28 cellular contexts compared by ENCODE assay signal in the genomic region with DNA sequence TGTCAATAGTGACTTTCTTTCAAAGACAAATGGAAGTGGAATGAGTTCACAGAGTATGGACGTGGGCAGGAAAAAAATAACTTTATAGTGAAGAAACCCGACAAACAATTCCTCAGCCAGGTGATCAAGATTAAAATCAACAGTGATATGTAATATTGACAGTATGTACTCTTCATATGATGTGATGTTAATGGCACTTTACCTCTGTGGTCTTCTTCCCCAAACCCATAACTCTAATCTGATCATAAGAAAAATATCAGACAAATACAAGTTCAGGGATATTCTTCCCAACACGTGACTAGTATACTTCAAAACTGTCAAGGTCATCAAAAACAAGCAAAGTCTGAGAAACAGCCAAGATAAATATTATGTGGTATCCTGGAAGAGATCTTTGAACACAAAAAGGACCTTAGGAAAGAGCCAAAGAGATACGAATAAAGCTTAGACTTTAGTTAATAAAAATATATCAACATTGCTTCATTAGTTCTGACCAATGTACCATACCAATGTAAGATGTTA.
"Had no signal": no experiment of that assay in that cellular context is flagged by ENCODE, and none has a peak within 500 bp of the region (broad histone marks: within the 10 kb centered on the region; RNA-seq: fewer than 3 reads in every experiment).

No MANE protein-coding gene starts in this region.

- H3K4me1 ChIP-seq: neural progenitor cell, parathyroid adenoma, psoas muscle, spleen, suprapubic skin, testis, upper lobe of right lung, uterus had no signal

- H3K36me3 ChIP-seq: neural progenitor cell, ovary, spleen, suprapubic skin, tibial artery, transverse colon, upper lobe of right lung, uterus had no signal

- H3K4me2 ChIP-seq: neural progenitor cell had no signal

- H3K4me3 ChIP-seq: neural progenitor cell, ovary, psoas muscle, skin epidermis, smooth muscle cell, spleen, suprapubic skin, testis, tibial artery, transverse colon, upper lobe of right lung, uterus had no signal

- H2AFZ ChIP-seq: neural progenitor cell, parathyroid adenoma had no signal

- H3K27me3 ChIP-seq: neural progenitor cell, ovary, spleen, suprapubic skin, testis, tibial artery, transverse colon, upper lobe of right lung, uterus had no signal

- H3K27ac ChIP-seq: neural progenitor cell, ovary, parathyroid adenoma, psoas muscle, skin epidermis, spleen, suprapubic skin, testis, tibial artery, upper lobe of right lung, uterus had no signal

- H3K79me2 ChIP-seq: parathyroid adenoma had no signal

- H3K9me3 ChIP-seq: ovary, psoas muscle, spleen, suprapubic skin, testis, tibial artery, transverse colon, upper lobe of right lung, uterus had no signal

- DNase-seq: natural killer cell; occipital lobe; ovary; posterior cingulate gyrus; psoas muscle; right cardiac atrium; spleen; stimulated activated CD4-positive, alpha-beta T cell treated with anti-CD3 and anti-CD28 coated beads, Interleukin-12 subunit alpha, Interleukin-12 subunit beta, amount 100 ng/mL, for 4 hours; stimulated activated CD4-positive, alpha-beta T cell treated with anti-CD3 and anti-CD28 coated beads, Interleukin-1b, Interleukin-23, amount 100 ng/mL, for 48 hours; stimulated activated CD4-positive, alpha-beta T cell treated with anti-CD3 and anti-CD28 coated beads, Interleukin-4, amount 100 ng/mL, for 1 hour; stimulated activated CD4-positive, alpha-beta T cell treated with anti-CD3 and anti-CD28 coated beads, Interleukin-4, amount 100 ng/mL, for 4 hours; stimulated activated CD8-positive, alpha-beta memory T cell treated with anti-CD3 and anti-CD28 coated beads, Interleukin-4, amount 100 ng/mL, for 48 hours; stimulated activated naive CD4-positive, alpha-beta T cell; stimulated activated naive CD8-positive, alpha-beta T cell treated with anti-CD3 and anti-CD28 coated beads, Interleukin-15, amount 100 ng/mL, for 72 hours; stimulated activated naive CD8-positive, alpha-beta T cell treated with anti-CD3 and anti-CD28 coated beads, Interleukin-15, Interleukin-2, amounts not matched to agents 100 U/mL and 50 U/mL, for 24 hours; substantia nigra; testis; tibial artery; transverse colon; upper lobe of right lung; uterus had no signal

- ATAC-seq: natural killer cell; psoas muscle; right cardiac atrium; sciatic nerve; stimulated activated memory B cell treated with anti-CD40 and anti-IgM and Interleukin-4, amounts not matched to agents 10 μg/mL and 1 μg/mL and 100 μg/mL, for 72 hours; stimulated activated naive CD8-positive, alpha-beta T cell treated with anti-CD3 and anti-CD28 coated beads, Interleukin-15, amount 100 ng/mL, for 72 hours; stimulated activated naive CD8-positive, alpha-beta T cell treated with anti-CD3 and anti-CD28 coated beads, Interleukin-15, Interleukin-2, amounts not matched to agents 100 U/mL and 50 U/mL, for 24 hours; upper lobe of right lung had no signal

- H3K9ac ChIP-seq: neural progenitor cell, parathyroid adenoma had no signal
